ENCODE assay signal across 10 cellular contexts in genomic region chr11:107770546-107770945, GRCh38. TPM values are rescaled to one million over a fixed set of nuclear protein-coding genes. Genes with fewer than 3 reads are reported as not detected.
A peak's percentile ranks its signal among the peaks of the same experiment; 100 is the strongest.
DNase-seq lines count a peak whose midpoint lies in the region; ATAC-seq and TF ChIP-seq lines count a peak whose summit lies in the region.
"Had no signal": no experiment of that assay in that cellular context is flagged by ENCODE, and none has a peak within 500 bp of the region (broad histone marks: within the 10 kb centered on the region; RNA-seq: fewer than 3 reads in every experiment).

No MANE protein-coding gene starts in this region.

- H3K4me3 Mint-ChIP-seq in HFFc6 (peak overlapping the region; percentile 73), neural crest cell (no peak overlapping the region)
- H3K4me3 Mint-ChIP-seq: CD8-positive, alpha-beta T cell had no signal

- ATAC-seq in SK-N-SH treated with all-trans-retinoic acid at 6 μM for 48 hours = peak; percentile 58
- no peak for ATAC-seq in HG02973 (IDR thresholded peaks at IDR 0.05; ENCODE audit: unreplicated experiment)
- ATAC-seq in GM19455 (IDR thresholded peaks at IDR 0.05; ENCODE audit: unreplicated experiment) = no peak
- ATAC-seq in HG02678 (IDR thresholded peaks at IDR 0.05; ENCODE audit: unreplicated experiment) = no peak
- ATAC-seq: CD8-positive, alpha-beta T cell had no signal

- no peak for TF ChIP-seq CTCF in HFFc6 (IDR thresholded peaks at IDR 0.05)
- no peak for TF ChIP-seq CTCF in neural crest cell (conservative IDR thresholded peaks at IDR 0.05)

- no peaks in the 10 kb centered on the region for H3K36me3 Mint-ChIP-seq in HFFc6 (ENCODE audit: low read depth)
- H3K36me3 Mint-ChIP-seq in neural crest cell (ENCODE audit: low read depth) = no peaks in the 10 kb centered on the region
- H3K36me3 Mint-ChIP-seq: CD8-positive, alpha-beta T cell had no signal

- intact Hi-C loops in posterior cingulate gyrus (cut with DNase I) = loop anchor here (2.0 to 5.0 kb wide), 2 partner anchors 194 to 208 kb away; no protein-coding TSS in a partner anchor

- H3K9me3 Mint-ChIP-seq in HFFc6 (no peaks in the 10 kb centered on the region), neural crest cell (no peaks in the 10 kb centered on the region)
- H3K9me3 Mint-ChIP-seq: CD8-positive, alpha-beta T cell had no signal

- H3K27me3 Mint-ChIP-seq in HFFc6 (ENCODE audit: insufficient read depth) (peaks cover 6% of the 10 kb centered on the region; the same call in 1 of the 2 replicates), neural crest cell (ENCODE audit: low read depth) (peaks cover 8% of the 10 kb centered on the region)

- H3K4me1 Mint-ChIP-seq in HFFc6 (ENCODE audit: low read depth) (peaks cover 31% of the 10 kb centered on the region), neural crest cell (peaks cover 10% of the 10 kb centered on the region)

- DNase-seq in EH (ENCODE audit: low read depth) = peak; percentile 95
- DNase-seq in HFFc6 = peak; percentile 93
- DNase-seq in neural crest cell (ENCODE audit: low read depth, low spot score) = no peak
- no peak for DNase-seq in posterior cingulate gyrus
- DNase-seq: CD8-positive, alpha-beta T cell; left cardiac atrium had no signal

- peak overlapping the region; percentile 96 for H3K27ac Mint-ChIP-seq in HFFc6
- peak overlapping the region; percentile 54 for H3K27ac Mint-ChIP-seq in neural crest cell (ENCODE audit: unreplicated experiment)
- H3K27ac Mint-ChIP-seq: CD8-positive, alpha-beta T cell had no signal

TF ChIP-seq in SK-N-SH treated with all-trans-retinoic acid at 6 μM for 48 hours, 23 proteins besides CTCF, POLR2A, EP300 and RAD21:
- no peak for TF ChIP-seq CSRNP3 (CRISPR knock-in tag; IDR thresholded peaks at IDR 0.05)
- TF ChIP-seq RARB (CRISPR knock-in tag; IDR thresholded peaks at IDR 0.05) = no peak
- TF ChIP-seq ZFP30 (CRISPR knock-in tag; IDR thresholded peaks at IDR 0.05) = no peak

RNA-seq across cellular contexts. Expression of gene SLN, which starts 58.7 kb away (rescaled TPM):
- total RNA-seq in HFFc6 (2021; fragmentation: NEBNext Ultra II Directional; extraction: Animal tissue kit (Norgen Biotek cat#: 25700)) = not detected
- not detected in 2 replicates for total RNA-seq in neural crest cell
- total RNA-seq: CD8-positive, alpha-beta T cell had no signal

Comparison
In these comparisons a context has a peak if more than half of its experiments do, and no peak if none do; other contexts are left out.
1. DNase-seq: peak in EH (single experiment) and HFFc6 (single experiment); none in neural crest cell (single experiment) and posterior cingulate gyrus (0 of 10).